ENCODE assay signal across 23 cellular contexts in the genomic region with DNA sequence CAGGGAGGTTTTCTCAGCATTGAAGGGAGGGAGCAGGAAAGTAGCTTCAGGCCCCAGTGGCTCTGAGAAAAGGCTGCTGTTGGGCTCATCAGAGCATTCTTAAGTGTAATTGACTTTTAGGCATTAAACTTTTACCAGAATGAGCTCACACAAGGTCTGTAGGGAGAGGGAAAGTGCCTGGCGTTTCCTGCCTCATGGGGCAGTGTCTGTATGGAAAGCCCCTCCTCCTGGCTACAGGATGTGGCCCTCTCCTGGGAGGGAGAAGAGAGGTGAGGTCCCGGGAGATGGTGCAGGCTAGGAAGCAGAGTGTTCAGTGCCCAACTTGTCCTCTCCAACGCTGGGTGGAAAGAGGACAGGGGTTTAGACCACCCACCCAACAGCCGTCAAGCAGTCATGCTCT. TPM values are rescaled to one million over a fixed set of nuclear protein-coding genes. Genes with fewer than 3 reads are reported as not detected.
"Had no signal": no experiment of that assay in that cellular context is flagged by ENCODE, and none has a peak within 500 bp of the region (broad histone marks: within the 10 kb centered on the region; RNA-seq: fewer than 3 reads in every experiment).

No MANE protein-coding gene starts in this region.

- H3K9me3 ChIP-seq: transverse colon had no signal

- ATAC-seq: sciatic nerve; stimulated activated naive B cell treated with anti-CD40 and anti-IgM and Interleukin-4, amounts not matched to agents 10 μg/mL and 1 μg/mL and 100 μg/mL, for 72 hours had no signal

- H3K4me3 ChIP-seq: transverse colon had no signal

- H3K27me3 ChIP-seq: transverse colon had no signal

- H3K27ac ChIP-seq: transverse colon had no signal

- H3K36me3 ChIP-seq: transverse colon had no signal

- FAIRE-seq: small intestine had no signal

- DNase-seq: activated CD4-positive, alpha-beta memory T cell treated with anti-CD3 and anti-CD28 coated beads, Interleukin-2, amount 10 ng/mL, durations not matched to agents 7 days and 5 days; activated CD4-positive, alpha-beta T cell treated with anti-CD3 and anti-CD28 coated beads for 4 hours; activated CD4-positive, CD25-positive, alpha-beta regulatory T cell; activated gamma-delta T cell treated with Interleukin-2 at 50 U/mL for 16 hours; anterior cingulate cortex; foreskin fibroblast; occipital lobe; small intestine; stimulated activated CD4-positive, alpha-beta T cell treated with anti-CD3 and anti-CD28 coated beads, Interleukin-15, amount 100 ng/mL, for 24 hours; stimulated activated CD8-positive, alpha-beta memory T cell treated with anti-CD3 and anti-CD28 coated beads, Interleukin-4, amount 100 ng/mL, for 48 hours; stimulated activated naive B cell treated with anti-CD40 and anti-IgM and Interleukin-4, amounts not matched to agents 10 μg/mL and 1 μg/mL and 100 μg/mL, for 72 hours; T1000; transverse colon had no signal

RNA-seq across cellular contexts. Expression of gene SCN10A, which starts 21.3 kb away (rescaled TPM):
- total RNA-seq: activated CD4-positive, alpha-beta memory T cell treated with anti-CD3 and anti-CD28 coated beads, Interleukin-2, amount 10 ng/mL, durations not matched to agents 7 days and 5 days; activated T-helper 1 cell treated with anti-CD3 and anti-CD28 coated beads, Interleukin-12 subunit alpha, Interleukin-12 subunit beta, Interleukin-2, Interleukin-4 antibody, amounts not matched to agents 30 ng/mL and 10 ng/mL and 1 ng/mL, durations not matched to agents 14 hours and 24 hours and 36 hours; chondrocyte; epithelial cell of proximal tubule; fibroblast of lung; mononuclear cell; myocyte; occipital lobe; sciatic nerve; temporal lobe; transverse colon had no signal
- polyA plus RNA-seq: fibroblast of lung, liver, neural cell, small intestine had no signal
